ENCODE assay signal across 14 cellular contexts in the genomic region with DNA sequence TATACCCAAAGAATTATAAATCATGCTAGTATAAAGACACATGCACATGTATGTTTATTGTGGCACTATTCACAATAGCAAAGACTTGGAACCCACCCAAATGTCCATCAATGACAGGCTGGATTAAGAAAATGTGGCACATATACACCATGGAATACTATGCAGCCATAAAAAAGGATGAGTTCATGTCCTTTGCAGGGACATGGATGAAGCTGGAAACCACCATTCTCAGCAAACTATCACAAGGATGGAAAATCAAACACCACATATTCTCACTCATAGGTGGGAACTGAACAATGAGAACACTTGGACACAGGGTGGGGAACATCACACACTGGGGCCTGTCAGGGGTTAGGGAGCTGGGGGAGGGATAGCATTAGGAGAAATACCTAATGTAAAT. TPM values are rescaled to one million over a fixed set of nuclear protein-coding genes. Genes with fewer than 3 reads are reported as not detected.
"Had no signal": no experiment of that assay in that cellular context is flagged by ENCODE, and none has a peak within 500 bp of the region (broad histone marks: within the 10 kb centered on the region; RNA-seq: fewer than 3 reads in every experiment).

No MANE protein-coding gene starts in this region.

RNA-seq across cellular contexts. Expression of a gene that starts 25.4 kb away (rescaled TPM):
- total RNA-seq: activated CD4-positive, alpha-beta memory T cell treated with anti-CD3 and anti-CD28 coated beads for 36 hours; activated CD4-positive, alpha-beta memory T cell treated with anti-CD3 and anti-CD28 coated beads, Interleukin-2, amount 10 ng/mL, durations not matched to agents 7 days and 5 days; activated CD4-positive, alpha-beta T cell treated with anti-CD3 and anti-CD28 coated beads, Interleukin-2, amount 10 ng/mL, durations not matched to agents 7 days and 5 days; activated CD8-positive, alpha-beta memory T cell treated with anti-CD3 and anti-CD28 coated beads for 36 hours; activated CD8-positive, alpha-beta memory T cell treated with anti-CD3 and anti-CD28 coated beads, Interleukin-2, amount 10 ng/mL, durations not matched to agents 7 days and 5 days; activated CD8-positive, alpha-beta T cell treated with anti-CD3 and anti-CD28 coated beads for 36 hours; activated CD8-positive, alpha-beta T cell treated with anti-CD3 and anti-CD28 coated beads, Interleukin-2, amount 10 ng/mL, durations not matched to agents 7 days and 5 days; T-helper 1 cell treated with Interleukin-12 subunit alpha and Interleukin-12 subunit beta and Interleukin-4 antibody, amounts not matched to agents 30 ng/mL and 1 ng/mL, for 36 hours; T-helper 2 cell treated with Interferon-gamma antibody and Interleukin-4, amounts not matched to agents 100 ng/mL and 5 ng/mL, for 36 hours had no signal

RNA-seq across cellular contexts. Expression of a gene that starts 26.0 kb away (rescaled TPM):
- total RNA-seq: activated B cell treated with CpG ODN at 0.5 μM for 24 hours; activated CD4-positive, alpha-beta memory T cell treated with anti-CD3 and anti-CD28 coated beads for 36 hours; activated CD4-positive, alpha-beta memory T cell treated with anti-CD3 and anti-CD28 coated beads, Interleukin-2, amount 10 ng/mL, durations not matched to agents 7 days and 5 days; activated CD4-positive, alpha-beta T cell treated with anti-CD3 and anti-CD28 coated beads for 36 hours; activated CD4-positive, alpha-beta T cell treated with anti-CD3 and anti-CD28 coated beads, Interleukin-2, amount 10 ng/mL, durations not matched to agents 24 days and 14 days; activated CD4-positive, alpha-beta T cell treated with anti-CD3 and anti-CD28 coated beads, Interleukin-2, amount 10 ng/mL, durations not matched to agents 7 days and 5 days; activated CD8-positive, alpha-beta memory T cell treated with anti-CD3 and anti-CD28 coated beads for 36 hours; activated CD8-positive, alpha-beta memory T cell treated with anti-CD3 and anti-CD28 coated beads, Interleukin-2, amount 10 ng/mL, durations not matched to agents 7 days and 5 days; activated CD8-positive, alpha-beta T cell treated with anti-CD3 and anti-CD28 coated beads for 36 hours; activated CD8-positive, alpha-beta T cell treated with anti-CD3 and anti-CD28 coated beads, Interleukin-2, amount 10 ng/mL, durations not matched to agents 7 days and 5 days; T-helper 1 cell treated with Interleukin-12 subunit alpha and Interleukin-12 subunit beta and Interleukin-4 antibody, amounts not matched to agents 30 ng/mL and 1 ng/mL, for 36 hours; T-helper 17 cell; T-helper 2 cell treated with Interferon-gamma antibody and Interleukin-4, amounts not matched to agents 100 ng/mL and 5 ng/mL, for 36 hours; WTC11 had no signal
